Comparison of ENCODE assay signal across 8 cellular contexts in genomic region chr7:77079112-77079511, GRCh38. TPM values are rescaled to one million over a fixed set of nuclear protein-coding genes. Genes with fewer than 3 reads are reported as not detected.
"Had no signal": no experiment of that assay in that cellular context is flagged by ENCODE, and none has a peak within 500 bp of the region (broad histone marks: within the 10 kb centered on the region; RNA-seq: fewer than 3 reads in every experiment).

No MANE protein-coding gene starts in this region.

RNA-seq across cellular contexts. Expression of gene SPDYE18, which starts 16.8 kb away (rescaled TPM):
- total RNA-seq: bronchial epithelial cell had no signal
- polyA plus RNA-seq: IgD-negative memory B cell had no signal

RNA-seq across cellular contexts. Expression of gene SPDYE17, which starts 47.0 kb away (rescaled TPM):
- total RNA-seq: activated CD4-positive, alpha-beta memory T cell treated with anti-CD3 and anti-CD28 coated beads, Interleukin-2, amount 10 ng/mL, durations not matched to agents 7 days and 5 days; activated CD8-positive, alpha-beta memory T cell treated with anti-CD3 and anti-CD28 coated beads, Interleukin-2, amount 10 ng/mL, durations not matched to agents 7 days and 5 days; bronchial epithelial cell; MCF 10A; Peyer's patch; T-helper 1 cell treated with Interleukin-12 subunit alpha and Interleukin-12 subunit beta and Interleukin-4 antibody, amounts not matched to agents 30 ng/mL and 1 ng/mL, for 36 hours; T-helper 2 cell treated with Interferon-gamma antibody and Interleukin-4, amounts not matched to agents 100 ng/mL and 5 ng/mL, for 36 hours had no signal
- polyA plus RNA-seq: IgD-negative memory B cell had no signal
